In genomic region chr6:133631421-133631820, GRCh38 we compare ENCODE assay signal across 20 cellular contexts.
A peak's percentile ranks its signal among the peaks of the same experiment; 100 is the strongest.
DNase-seq lines count a peak whose midpoint lies in the region; ATAC-seq, FAIRE-seq and TF ChIP-seq lines count a peak whose summit lies in the region.
"Had no signal": no experiment of that assay in that cellular context is flagged by ENCODE, and none has a peak within 500 bp of the region (broad histone marks: within the 10 kb centered on the region; RNA-seq: fewer than 3 reads in every experiment).

No MANE protein-coding gene starts in this region.

- DNase-seq in A549 (ENCODE audit: low read depth in 1 of 2, low spot score in 1 of 2) (peak in 1 of 2 experiments; percentile 64), HCT116 (ENCODE audit: low read depth, low spot score) (no peak), adipocyte (ENCODE audit: low read depth) (peak; percentile 78), hepatocyte (ENCODE audit: low spot score) (no peak), SKM-1 (lab: John Stamatoyannopoulos, UW; ENCODE audit: unreplicated experiment) (no peak), GF-D8 (lab: John Stamatoyannopoulos, UW) (no peak), cortex of kidney (lab: John Stamatoyannopoulos, UW) (no peak)
- DNase-seq: activated CD8-positive, alpha-beta T cell treated with anti-CD3 and anti-CD28 coated beads for 36 hours; activated effector memory CD4-positive, alpha-beta T cell treated with Interleukin-2 at 50 U/mL for 16 hours; DMS153; H7; NCI-H1105 treated with DMSO at 0.1 percent for 48 hours; pancreas; SHP77 treated with DMSO at 0.1 percent for 48 hours; stimulated activated CD8-positive, alpha-beta memory T cell treated with anti-CD3 and anti-CD28 coated beads, Interleukin-4, amount 100 ng/mL, for 48 hours; upper lobe of left lung had no signal

- no peak for TF ChIP-seq RAD21 in A549 (conservative IDR thresholded peaks at IDR 0.05 in 1 of 2, IDR thresholded peaks at IDR 0.05 in 1 of 2)
- no peak for TF ChIP-seq RAD21 in HCT116 (IDR thresholded peaks at IDR 0.05; ENCODE audit: low read depth)

- H3K9ac ChIP-seq in HCT116 (ENCODE audit: low read length) (no peak overlapping the region), adipocyte (ENCODE audit: low read length) (peak overlapping the region; percentile 73)

- H3K36me3 ChIP-seq in HCT116 (ENCODE audit: control insufficient read depth in 1 of 2, insufficient read depth in 2 of 2, low read length in 2 of 2) (no peaks in the 10 kb centered on the region), adipocyte (ENCODE audit: control insufficient read depth, insufficient read depth, low read length, severe bottlenecking) (no peaks in the 10 kb centered on the region), hepatocyte (replicated peaks; ENCODE audit: insufficient read depth, low read depth) (no peaks in the 10 kb centered on the region)
- H3K36me3 ChIP-seq: pancreas, upper lobe of left lung had no signal

- H3K4me3 ChIP-seq in A549 (no peak overlapping the region), HCT116 (replicated peaks in 1 of 2; ENCODE audit: low read depth in 1 of 2, low read length in 2 of 2) (no peak overlapping the region), adipocyte (ENCODE audit: low read length) (peak overlapping the region; percentile 18), hepatocyte (no peak overlapping the region)
- H3K4me3 ChIP-seq: pancreas, upper lobe of left lung had no signal

- peak overlapping the region; percentile 56 for H2AFZ ChIP-seq in HCT116 (ENCODE audit: low read depth, low read length, poor library complexity, severe bottlenecking)
- no peak overlapping the region for H2AFZ ChIP-seq in hepatocyte

- POLR2A ChIA-PET in A549 (lab: Yijun Ruan, JAX) (no interaction called here), HCT116 (lab: Charles Lee) (no interaction called here)

- peak in 1 of 2 experiments; percentile 90; a peak in 3 of 6 replicates for ATAC-seq in A549
- peak; percentile 83 for ATAC-seq in HCT116
- no peak for ATAC-seq in GM21381 (IDR thresholded peaks at IDR 0.05; ENCODE audit: unreplicated experiment)
- ATAC-seq: activated CD8-positive, alpha-beta T cell treated with anti-CD3 and anti-CD28 coated beads for 36 hours; esophagus mucosa; pancreas had no signal

- H3K4me1 ChIP-seq in A549: peaks cover 23% of the 10 kb centered on the region
- peaks cover 9 to 22% of the 10 kb centered on the region in 2 experiments for H3K4me1 ChIP-seq in HCT116 (ENCODE audit: control insufficient read depth in 1 of 2, insufficient read depth in 2 of 2, low read length in 2 of 2)
- peaks cover 46% of the 10 kb centered on the region for H3K4me1 ChIP-seq in adipocyte (ENCODE audit: control insufficient read depth, insufficient read depth, low read length)
- H3K4me1 ChIP-seq in hepatocyte (ENCODE audit: insufficient read depth): no peaks in the 10 kb centered on the region
- H3K4me1 ChIP-seq: pancreas, upper lobe of left lung had no signal

- no peak for FAIRE-seq in A549 (lab: Jason Lieb, UNC)
- FAIRE-seq: A204.1, GM12892, pancreas had no signal

- H3K9me3 ChIP-seq in A549 (no peaks in the 10 kb centered on the region; the same call in 2 of the 3 replicates), HCT116 (ENCODE audit: control insufficient read depth in 1 of 2, insufficient read depth in 1 of 2, low read depth in 1 of 2, low read length in 2 of 2) (no peaks in the 10 kb centered on the region), adipocyte (ENCODE audit: control insufficient read depth, low read length) (no peaks in the 10 kb centered on the region), hepatocyte (ENCODE audit: low read depth) (no peaks in the 10 kb centered on the region)
- H3K9me3 ChIP-seq: pancreas, upper lobe of left lung had no signal

- H3K79me2 ChIP-seq in HCT116 (ENCODE audit: insufficient read depth, low read length) (no peaks in the 10 kb centered on the region), hepatocyte (no peaks in the 10 kb centered on the region)

- H3K4me2 ChIP-seq in A549 (peak overlapping the region; percentile 29), HCT116 (ENCODE audit: low read length) (peak overlapping the region; percentile 34), hepatocyte (no peak overlapping the region)

- CTCF ChIA-PET in A549 (lab: Yijun Ruan, JAX) (interaction anchor here (1.0 to 1.6 kb wide), 2 partner anchors 9 to 285 kb away, joined by 3 to 4 read pairs; no protein-coding TSS in a partner anchor), HCT116 (lab: Charles Lee) (interaction anchor here (0.9 kb wide), 1 partner anchor 114 kb away, joined by 5 read pairs; no protein-coding TSS in a partner anchor)

- RAD21 ChIA-PET in HCT116 (lab: Charles Lee; ENCODE audit: low non-redundant PET in 1 of 2, low total read pairs in 2 of 2, uncharacterized antibody in 2 of 2, unreplicated experiment in 2 of 2): no interaction called here

- BruUV-seq in HCT116 (replicated peaks; lab: Mats Ljungman, UMichigan): no TSS peak

- no peaks in the 10 kb centered on the region for H3K9me2 ChIP-seq in HCT116 (ENCODE audit: insufficient read depth)
- no peaks in the 10 kb centered on the region for H3K9me2 ChIP-seq in hepatocyte (replicated peaks; ENCODE audit: insufficient read depth)

- TF ChIP-seq POLR2A in A549 (IDR thresholded peaks at IDR 0.05; ENCODE audit: low read length) (no peak), HCT116 (IDR thresholded peaks at IDR 0.05; ENCODE audit: borderline replicate concordance, extremely low read depth, insufficient read depth, insufficient read length) (no peak)

- intact Hi-C loops in HCT116 (cut with micrococcal nuclease): no loop called here

- H3K27ac ChIP-seq in A549 (peak overlapping the region; percentile 54 to 75), HCT116 (ENCODE audit: low read depth, low read length) (peak overlapping the region; percentile 20; the same call in 1 of the 2 replicates), hepatocyte (no peak overlapping the region)
- H3K27ac ChIP-seq: pancreas had no signal

- 9% methylated on average over 1 of the region's 1 CpG for WGBS in A549 (ENCODE audit: missing lambda C conversion rate)
- WGBS in hepatocyte (ENCODE audit: low lambda C conversion rate, missing lambda C conversion rate): 38% methylated on average over 1 of the region's 1 CpG

- no peaks in the 10 kb centered on the region for H3K27me3 ChIP-seq in HCT116 (ENCODE audit: insufficient read depth, low read length)
- H3K27me3 ChIP-seq in adipocyte (replicated peaks; ENCODE audit: control insufficient read depth, insufficient read depth, low read length): no peaks in the 10 kb centered on the region
- no peaks in the 10 kb centered on the region for H3K27me3 ChIP-seq in hepatocyte
- H3K27me3 ChIP-seq: pancreas, upper lobe of left lung had no signal

- no peak for TF ChIP-seq EP300 in A549 (IDR thresholded peaks at IDR 0.05)

- no peak for TF ChIP-seq CTCF in A549 (IDR thresholded peaks at IDR 0.05)
- peak in 1 of 3 experiments; percentile 26; a peak in 1 of 6 replicates for TF ChIP-seq CTCF in HCT116 (IDR thresholded peaks at IDR 0.05 in 2 of 3, conservative IDR thresholded peaks at IDR 0.05 in 1 of 3; ENCODE audit: borderline replicate concordance in 1 of 3, insufficient read depth in 1 of 3, low read depth in 2 of 3, low read length in 2 of 3)
- peak; percentile 3 for TF ChIP-seq CTCF in hepatocyte (IDR thresholded peaks at IDR 0.05; ENCODE audit: poor library complexity)

- H4K20me1 ChIP-seq in HCT116 (ENCODE audit: insufficient read depth) (no peaks in the 10 kb centered on the region), hepatocyte (ENCODE audit: insufficient read depth, poor library complexity, severe bottlenecking) (no peaks in the 10 kb centered on the region)

TF ChIP-seq in A549, 52 proteins besides CTCF, POLR2A, EP300 and RAD21 (continues in another document):
- TF ChIP-seq GATA3 (IDR thresholded peaks at IDR 0.05; ENCODE audit: borderline replicate concordance) (peak; percentile 68; the same call in 1 of the 2 replicates), HMGXB4 (CRISPR knock-in tag; IDR thresholded peaks at IDR 0.05; ENCODE audit: borderline replicate concordance) (no peak), CEBPB (IDR thresholded peaks at IDR 0.05) (peak in 1 of 2 experiments; percentile 26; a peak in 1 of 4 replicates), POLR2AphosphoS2 (conservative IDR thresholded peaks at IDR 0.05; ENCODE audit: low read length) (no peak), FOSL2 (IDR thresholded peaks at IDR 0.05) (no peak), FOSL2 (CRISPR knock-in tag; IDR thresholded peaks at IDR 0.05) (peak; percentile 46; the same call in 1 of the 2 replicates)

TF ChIP-seq in HCT116, 20 proteins besides CTCF, POLR2A, EP300 and RAD21:
- no peak for TF ChIP-seq TCF7L2 (IDR thresholded peaks at IDR 0.05; ENCODE audit: borderline replicate concordance, extremely low read depth, insufficient read depth, insufficient read length)
- TF ChIP-seq SP1 (IDR thresholded peaks at IDR 0.05; ENCODE audit: low read depth): no peak
- TF ChIP-seq YY1 (IDR thresholded peaks at IDR 0.05; ENCODE audit: extremely low read depth, insufficient replicate concordance, low read depth, low read length): no peak
- no peak for TF ChIP-seq CEBPB (IDR thresholded peaks at IDR 0.05; ENCODE audit: low read depth)
- TF ChIP-seq, protein P1, sequence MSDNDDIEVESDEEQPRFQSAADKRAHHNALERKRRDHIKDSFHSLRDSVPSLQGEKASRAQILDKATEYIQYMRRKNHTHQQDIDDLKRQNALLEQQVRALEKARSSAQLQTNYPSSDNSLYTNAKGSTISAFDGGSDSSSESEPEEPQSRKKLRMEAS (IDR thresholded peaks at IDR 0.05): no peak
- TF ChIP-seq ATF3 (IDR thresholded peaks at IDR 0.05): no peak
- no peak for TF ChIP-seq ZNF274 (IDR thresholded peaks at IDR 0.05; ENCODE audit: low read depth, low read length)
- TF ChIP-seq SIN3A (IDR thresholded peaks at IDR 0.05; ENCODE audit: low read depth): no peak
